Comparison of ENCODE assay signal across 26 cellular contexts in genomic region chr2:200247494-200247893, GRCh38. TPM values are rescaled to one million over a fixed set of nuclear protein-coding genes. Genes with fewer than 3 reads are reported as not detected.
DNase-seq lines count a peak whose midpoint lies in the region; ATAC-seq and TF ChIP-seq lines count a peak whose summit lies in the region.
"Had no signal": no experiment of that assay in that cellular context is flagged by ENCODE, and none has a peak within 500 bp of the region (broad histone marks: within the 10 kb centered on the region; RNA-seq: fewer than 3 reads in every experiment).

No MANE protein-coding gene starts in this region.

- H3K4me2 ChIP-seq in GM23248 (ENCODE audit: unreplicated experiment) (peak overlapping the region; percentile 23), skeletal muscle satellite cell (ENCODE audit: low read length) (peak overlapping the region; percentile 46)
- H3K4me2 ChIP-seq: hepatocyte had no signal

- H3K9me3 ChIP-seq in GM23248 (ENCODE audit: low read depth) (no peaks in the 10 kb centered on the region), gastroesophageal sphincter (no peaks in the 10 kb centered on the region), skeletal muscle satellite cell (replicated peaks; ENCODE audit: low read length) (no peaks in the 10 kb centered on the region), spleen (no peaks in the 10 kb centered on the region)
- H3K9me3 ChIP-seq: SJSA1, upper lobe of left lung had no signal

- H3K79me2 ChIP-seq in GM23248 (ENCODE audit: insufficient read depth) = no peaks in the 10 kb centered on the region
- H3K79me2 ChIP-seq: hepatocyte had no signal

- H4K20me1 ChIP-seq in GM23248 (ENCODE audit: insufficient read depth) = no peaks in the 10 kb centered on the region

- peak overlapping the region; percentile 13; the same call in 1 of the 2 replicates for H3K27ac ChIP-seq in GM23248
- no peak overlapping the region for H3K27ac ChIP-seq in gastroesophageal sphincter
- H3K27ac ChIP-seq in spleen = no peak overlapping the region
- H3K27ac ChIP-seq: hepatocyte, SJSA1, skin epidermis, upper lobe of left lung had no signal

- TF ChIP-seq CTCF in astrocyte of the spinal cord (IDR thresholded peaks at IDR 0.05; ENCODE audit: low read depth, low read length) (no peak), gastroesophageal sphincter (IDR thresholded peaks at IDR 0.05) (no peak), spleen (IDR thresholded peaks at IDR 0.05 in 8 of 11, conservative IDR thresholded peaks at IDR 0.05 in 3 of 11) (no peak)

- H3K4me3 ChIP-seq in GM23248 (peak overlapping the region; percentile 15; the same call in 1 of the 2 replicates), astrocyte of the spinal cord (ENCODE audit: low read depth, low read length) (no peak overlapping the region), gastroesophageal sphincter (no peak overlapping the region), skeletal muscle satellite cell (ENCODE audit: low read length) (no peak overlapping the region), spleen (no peak overlapping the region)
- H3K4me3 ChIP-seq: hepatocyte, SJSA1, skin epidermis, upper lobe of left lung had no signal

- in situ Hi-C loops in GM23248 (cut with MboI) (no loop called here), astrocyte of the spinal cord (cut with HindIII; ENCODE audit: low sequenced_read_pairs) (no loop called here)

- H3K36me3 ChIP-seq in GM23248 (ENCODE audit: low read depth) (no peaks in the 10 kb centered on the region), gastroesophageal sphincter (no peaks in the 10 kb centered on the region), skeletal muscle satellite cell (ENCODE audit: insufficient read depth, low read length) (no peaks in the 10 kb centered on the region), spleen (no peaks in the 10 kb centered on the region)
- H3K36me3 ChIP-seq: SJSA1, upper lobe of left lung had no signal

- peaks cover 15% of the 10 kb centered on the region for H3F3A ChIP-seq in GM23248 (ENCODE audit: insufficient read depth)

- H3K27me3 ChIP-seq in GM23248 (replicated peaks; ENCODE audit: insufficient read depth) = no peaks in the 10 kb centered on the region
- no peaks in the 10 kb centered on the region for H3K27me3 ChIP-seq in gastroesophageal sphincter
- no peaks in the 10 kb centered on the region for H3K27me3 ChIP-seq in skeletal muscle satellite cell (ENCODE audit: control insufficient read depth, insufficient read depth, low read length)
- H3K27me3 ChIP-seq in spleen (replicated peaks in 1 of 7) = peaks cover 0 to 5% (median 0%) of the 10 kb centered on the region in 7 donors
- H3K27me3 ChIP-seq: hepatocyte, SJSA1, upper lobe of left lung had no signal

- ATAC-seq in gastroesophageal sphincter (peak; percentile 41), GM21786 (IDR thresholded peaks at IDR 0.05; ENCODE audit: unreplicated experiment) (no peak), GM18505 (IDR thresholded peaks at IDR 0.05; ENCODE audit: unreplicated experiment) (no peak), HG03342 (IDR thresholded peaks at IDR 0.05; ENCODE audit: unreplicated experiment) (no peak)
- ATAC-seq: activated CD8-positive, alpha-beta T cell treated with anti-CD3 and anti-CD28 coated beads for 36 hours; activated naive CD8-positive, alpha-beta T cell treated with anti-CD3 and anti-CD28 coated beads, Interleukin-2, amount 50 U/mL, for 24 hours; HepG2 had no signal

- intact Hi-C loops in spleen (cut with DNase I; ENCODE audit: low total_unique reads) = no loop called here

- DNase-seq in GM23248 (peak; percentile 78), astrocyte of the spinal cord (ENCODE audit: low read depth, low spot score) (peak; percentile 57), spleen (no peak)
- DNase-seq: activated CD8-positive, alpha-beta T cell treated with anti-CD3 and anti-CD28 coated beads for 36 hours; activated effector memory CD4-positive, alpha-beta T cell treated with Interleukin-2 at 50 U/mL for 16 hours; activated naive CD8-positive, alpha-beta T cell treated with anti-CD3 and anti-CD28 coated beads, Interleukin-2, amount 50 U/mL, for 24 hours; dermis blood vessel endothelial cell; DMS53; GF-D8; NCI-H1092; NCI-H2029; NCI-H526 treated with DMSO at 0.1 percent for 48 hours; nephron progenitor cell; posterior cingulate gyrus; stimulated activated CD4-positive, alpha-beta T cell treated with anti-CD3 and anti-CD28 coated beads, Interleukin-1b, Interleukin-23, amount 100 ng/mL, for 48 hours; T-helper 1 cell; upper lobe of left lung had no signal

- TF ChIP-seq EP300 in gastroesophageal sphincter (IDR thresholded peaks at IDR 0.05) = no peak

- H3K9ac ChIP-seq in GM23248 = no peak overlapping the region
- no peak overlapping the region for H3K9ac ChIP-seq in skeletal muscle satellite cell (ENCODE audit: low read depth, low read length)

- H3K4me1 ChIP-seq in GM23248 (ENCODE audit: insufficient read depth) (peaks cover 17% of the 10 kb centered on the region), gastroesophageal sphincter (peaks cover 0 to under 1% (median 0%) of the 10 kb centered on the region in 3 donors), skeletal muscle satellite cell (ENCODE audit: control insufficient read depth, insufficient read depth, low read length) (peaks cover 13% of the 10 kb centered on the region), spleen (no peaks in the 10 kb centered on the region)
- H3K4me1 ChIP-seq: upper lobe of left lung had no signal

- WGBS in GM23248 (ENCODE audit: low coverage in 1 of 2, low lambda C conversion rate in 2 of 2, missing lambda C conversion rate in 2 of 2), 2 experiments = 8 to 14% methylated on average over 2 of the region's 2 CpGs
- WGBS in gastroesophageal sphincter (ENCODE audit: low coverage in 1 of 2), 2 donors = 19 to 43% methylated on average over 2 of the region's 2 CpGs
- 69 to 82% (median 76%) methylated on average over 2 of the region's 2 CpGs for WGBS in spleen, 5 donors

- no peak for TF ChIP-seq POLR2A in gastroesophageal sphincter (IDR thresholded peaks at IDR 0.05)
- no peak for TF ChIP-seq POLR2A in GM18505 (IDR thresholded peaks at IDR 0.05; ENCODE audit: borderline replicate concordance, extremely low read depth, insufficient read depth, insufficient read length)
- no peak for TF ChIP-seq POLR2A in spleen (IDR thresholded peaks at IDR 0.05)

- no peaks in the 10 kb centered on the region for H3K9me2 ChIP-seq in GM23248 (ENCODE audit: insufficient read depth)

- peak overlapping the region; percentile 27; the same call in 1 of the 2 replicates for H2AFZ ChIP-seq in GM23248
- H2AFZ ChIP-seq: hepatocyte had no signal

RNA-seq across cellular contexts. Expression of gene SPATS2L, which starts 59.0 kb away (rescaled TPM):
- 103 and 128 TPM in 2 replicates for total RNA-seq in GM23248 (2014; rRNA removed; shearing (Covaris generic))
- polyA plus RNA-seq in GM23248 (2016; fragmentation: Nextera tagmentation; extraction: Ambion mirVana) (78.3 and 116 TPM in 2 replicates), spleen (10 to 100 TPM in 2 of 3 donors, 1 to 10 TPM in 1; 9.5 to 30.4 (median 19.5) TPM)
- total RNA-seq in gastroesophageal sphincter (100 to 1,000 TPM in 2 of 4 donors, 10 to 100 TPM in 2; 50.6 to 120 (median 91.5) TPM), spleen (10 to 100 TPM; 42.6 to 84.7 (median 64.0) TPM)
- total RNA-seq in skeletal muscle satellite cell (2012; rRNA removed) = 42.8 and 47.8 TPM in 2 replicates
